ENCODE assay signal across 19 cellular contexts in genomic region chr16:31711344-31711845, GRCh38.
DNase-seq lines count a peak whose midpoint lies in the region; ATAC-seq and TF ChIP-seq lines count a peak whose summit lies in the region.
"Had no signal": no experiment of that assay in that cellular context is flagged by ENCODE, and none has a peak within 500 bp of the region (broad histone marks: within the 10 kb centered on the region; RNA-seq: fewer than 3 reads in every experiment).

No MANE protein-coding gene starts in this region.

- no peak overlapping the region for H2AFZ ChIP-seq in PC-3 (ENCODE audit: low read length)

- no TSS peak for BruUV-seq in PC-3 (replicated peaks; lab: Mats Ljungman, UMichigan)

- H3K9me2 ChIP-seq in PC-3 (replicated peaks; ENCODE audit: low read length) = no peaks in the 10 kb centered on the region

- no peaks in the 10 kb centered on the region for H3K9me3 ChIP-seq in PC-3 (ENCODE audit: low read length)
- H3K9me3 ChIP-seq: esophagus squamous epithelium, ovary, thyroid gland had no signal

- TF ChIP-seq CTCF in GM12875 (IDR thresholded peaks at IDR 0.05; ENCODE audit: borderline replicate concordance, insufficient read depth, low read depth, low read length) = peak; percentile 9; the same call in 1 of the 2 replicates
- TF ChIP-seq CTCF in PC-3 (conservative IDR thresholded peaks at IDR 0.05; ENCODE audit: low read depth, low read length) = peak; percentile 28; the same call in 1 of the 2 replicates
- TF ChIP-seq CTCF in nephron (IDR thresholded peaks at IDR 0.05; ENCODE audit: unreplicated experiment in 3 of 3) = no peak

- no peak for ATAC-seq in PC-3
- ATAC-seq in esophagus mucosa = no peak
- ATAC-seq: A549 had no signal

- DNase-seq in activated CD4-positive, alpha-beta T cell treated with anti-CD3 and anti-CD28 coated beads, Interleukin-2, amount 10 ng/mL, durations not matched to agents 24 days and 14 days = peak; percentile 53
- DNase-seq in activated CD4-positive, alpha-beta T cell treated with anti-CD3 and anti-CD28 coated beads for 4 hours = no peak
- DNase-seq in PC-3 (no peak), NCI-H2107 (lab: John Stamatoyannopoulos, UW) (no peak), NCI-H187 (lab: John Stamatoyannopoulos, UW) (no peak)
- DNase-seq: activated naive CD4-positive, alpha-beta T cell treated with anti-CD3 and anti-CD28 coated beads, Interleukin-2, amount 50 U/mL, for 16 hours; CD4-positive, CD25-positive, alpha-beta regulatory T cell; esophagus squamous epithelium; islet precursor cell; midbrain; NCI-H1436 treated with DMSO at 0.1 percent for 48 hours; stimulated activated CD4-positive, alpha-beta T cell treated with anti-CD3 and anti-CD28 coated beads, Interleukin-4, amount 100 ng/mL, for 4 hours; thyroid gland had no signal

- no peaks in the 10 kb centered on the region for H3F3A ChIP-seq in PC-3 (ENCODE audit: low read length, unreplicated experiment)

- H3K79me2 ChIP-seq in PC-3 (ENCODE audit: low read length) = peaks cover 26% of the 10 kb centered on the region

- H3K27me3 ChIP-seq in PC-3 (ENCODE audit: low read length) = no peaks in the 10 kb centered on the region
- H3K27me3 ChIP-seq: esophagus squamous epithelium, ovary, thyroid gland had no signal

- CTCF ChIA-PET in PC-3 (lab: Charles Lee) = no interaction called here

- no peak overlapping the region for H3K4me3 Mint-ChIP-seq in activated CD4-positive, alpha-beta T cell treated with anti-CD3 and anti-CD28 coated beads, Interleukin-2, amount 10 ng/mL, durations not matched to agents 24 days and 14 days
- H3K4me3 Mint-ChIP-seq in nephron = peak overlapping the region in 2 of 3 experiments; percentile 72 to 100

- peaks cover 3% of the 10 kb centered on the region for H3K9me3 Mint-ChIP-seq in activated CD4-positive, alpha-beta T cell treated with anti-CD3 and anti-CD28 coated beads, Interleukin-2, amount 10 ng/mL, durations not matched to agents 24 days and 14 days
- no peaks in the 10 kb centered on the region for H3K9me3 Mint-ChIP-seq in nephron

- peaks cover 33% of the 10 kb centered on the region for H3K4me1 Mint-ChIP-seq in activated CD4-positive, alpha-beta T cell treated with anti-CD3 and anti-CD28 coated beads, Interleukin-2, amount 10 ng/mL, durations not matched to agents 24 days and 14 days
- H3K4me1 Mint-ChIP-seq in nephron = peaks cover 16% of the 10 kb centered on the region

- H3K9ac ChIP-seq in PC-3 (ENCODE audit: low read length) = no peak overlapping the region

- H3K4me3 ChIP-seq in GM12875 (ENCODE audit: low read depth, low read length) (no peak overlapping the region), PC-3 (ENCODE audit: low read length) (no peak overlapping the region)
- H3K4me3 ChIP-seq: A549, esophagus squamous epithelium, ovary, SK-N-MC, thyroid gland had no signal

- H3K4me1 ChIP-seq in PC-3 (ENCODE audit: insufficient read depth, low read length) = peaks cover 10% of the 10 kb centered on the region; the same call in 1 of the 2 replicates

- POLR2A ChIA-PET in PC-3 (lab: Charles Lee; ENCODE audit: unreplicated experiment) = no interaction called here

- no peak overlapping the region for H3K4me2 ChIP-seq in PC-3 (ENCODE audit: low read length)
- H3K4me2 ChIP-seq: A549 had no signal

- H3K27ac ChIP-seq in PC-3 (ENCODE audit: low read length) = no peak overlapping the region
- H3K27ac ChIP-seq: A549, esophagus squamous epithelium, ovary, SK-N-MC had no signal

- H4K20me1 ChIP-seq in PC-3 (ENCODE audit: low read length) = no peaks in the 10 kb centered on the region

- H3K27me3 Mint-ChIP-seq in activated CD4-positive, alpha-beta T cell treated with anti-CD3 and anti-CD28 coated beads, Interleukin-2, amount 10 ng/mL, durations not matched to agents 24 days and 14 days = no peaks in the 10 kb centered on the region
- no peaks in the 10 kb centered on the region for H3K27me3 Mint-ChIP-seq in nephron (ENCODE audit: low read depth)
- H3K27me3 Mint-ChIP-seq: CD4-positive, CD25-positive, alpha-beta regulatory T cell had no signal

- peaks cover 7% of the 10 kb centered on the region for H3K36me3 ChIP-seq in PC-3 (ENCODE audit: low read depth, low read length)
- H3K36me3 ChIP-seq: ovary had no signal

- no peak overlapping the region for H3K27ac Mint-ChIP-seq in activated CD4-positive, alpha-beta T cell treated with anti-CD3 and anti-CD28 coated beads, Interleukin-2, amount 10 ng/mL, durations not matched to agents 24 days and 14 days
- H3K27ac Mint-ChIP-seq in nephron = no peak overlapping the region

- intact Hi-C loops in activated CD4-positive, alpha-beta T cell treated with anti-CD3 and anti-CD28 coated beads, Interleukin-2, amount 10 ng/mL, durations not matched to agents 24 days and 14 days (cut with micrococcal nuclease) = loop anchor here (10.0 kb wide), 2 partner anchors 203 to 447 kb away; no protein-coding TSS in a partner anchor
- intact Hi-C loops in PC-3 (cut with micrococcal nuclease) = loop anchor here (10.0 kb wide), 1 partner anchor 153 kb away; no protein-coding TSS in a partner anchor

- H3K36me3 Mint-ChIP-seq in activated CD4-positive, alpha-beta T cell treated with anti-CD3 and anti-CD28 coated beads, Interleukin-2, amount 10 ng/mL, durations not matched to agents 24 days and 14 days (ENCODE audit: low read depth) = peaks cover 43% of the 10 kb centered on the region
- peaks cover 42% of the 10 kb centered on the region for H3K36me3 Mint-ChIP-seq in nephron (ENCODE audit: low read depth)

Comparison
In these comparisons a context has a peak if more than half of its experiments do, and no peak if none do; other contexts are left out.
1. CTCF ChIP-seq: peak in GM12875 (single experiment) and PC-3 (single experiment); none in nephron (0 of 3).